1 cellular context compared by ENCODE assay signal in genomic region chr6:152117156-152118129, GRCh38.
TF ChIP-seq lines count a peak whose summit lies in the region.

No MANE protein-coding gene starts in this region.

TF ChIP-seq in GM23338, 12 proteins besides CTCF, POLR2A, EP300 and RAD21 (continued from another document):
- TF ChIP-seq ETS1 (IDR thresholded peaks at IDR 0.05): no peak
- no peak for TF ChIP-seq EZH2 (IDR thresholded peaks at IDR 0.05; ENCODE audit: low read depth, unreplicated experiment)
- TF ChIP-seq ZNF114 (CRISPR knock-in tag; IDR thresholded peaks at IDR 0.05): no peak
